Comparison of ENCODE assay signal across 28 cellular contexts in the genomic region with DNA sequence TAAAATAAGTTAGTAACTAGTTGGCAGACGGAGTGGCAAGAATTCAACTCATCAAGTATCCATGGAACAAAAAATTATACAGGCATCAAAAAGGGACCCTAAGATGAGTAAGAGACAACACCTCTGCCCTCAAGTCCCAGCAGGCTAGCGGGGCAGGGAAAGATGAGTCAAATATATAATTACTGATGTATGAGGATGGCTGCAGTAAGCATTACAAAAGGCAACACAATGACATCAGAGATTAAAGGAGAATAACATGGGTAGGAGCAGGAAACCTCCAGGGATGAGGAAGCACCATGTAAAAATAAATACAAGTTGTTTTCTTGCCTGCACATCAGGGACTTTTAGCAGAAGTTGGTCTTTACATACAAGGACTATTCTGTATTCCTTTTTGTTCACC.
"Had no signal": no experiment of that assay in that cellular context is flagged by ENCODE, and none has a peak within 500 bp of the region (broad histone marks: within the 10 kb centered on the region; RNA-seq: fewer than 3 reads in every experiment).

No MANE protein-coding gene starts in this region.

- H3K4me1 Mint-ChIP-seq: memory B cell; naive thymus-derived CD4-positive, alpha-beta T cell; neural progenitor cell; stimulated activated naive B cell treated with anti-CD40 and anti-IgM and Interleukin-4, amounts not matched to agents 10 μg/mL and 1 μg/mL and 100 μg/mL, for 72 hours had no signal

- H2AFZ ChIP-seq: neural progenitor cell, parathyroid adenoma had no signal

- H3K4me1 ChIP-seq: heart right ventricle, lower lobe of right lung, neural progenitor cell, parathyroid adenoma, right lobe of liver, upper lobe of right lung, uterus had no signal

- DNase-seq: dermis blood vessel endothelial cell; effector memory CD4-positive, alpha-beta T cell; erythroblast; foreskin melanocyte; glutamatergic neuron; heart right ventricle; hippocampal formation; left ventricle myocardium superior; lower lobe of right lung; naive thymus-derived CD4-positive, alpha-beta T cell; right lobe of liver; small intestine; stimulated activated CD4-positive, alpha-beta T cell treated with anti-CD3 and anti-CD28 coated beads, Interleukin-15, amount 100 ng/mL, for 24 hours; stimulated activated CD4-positive, alpha-beta T cell treated with anti-CD3 and anti-CD28 coated beads, Interleukin-2, amount 100 ng/mL, for 48 hours; stimulated activated naive B cell treated with anti-CD40 and anti-IgM and Interleukin-4, amounts not matched to agents 10 μg/mL and 1 μg/mL and 100 μg/mL, for 72 hours; upper lobe of right lung; uterus had no signal

- H3K4me3 ChIP-seq: coronary artery, heart right ventricle, lower lobe of right lung, neural progenitor cell, right lobe of liver, thoracic aorta, tibial nerve, upper lobe of right lung, uterus had no signal

- H3K36me3 ChIP-seq: right lobe of liver, uterus had no signal

- H3K27me3 Mint-ChIP-seq: memory B cell; progenitor cell of endocrine pancreas; stimulated activated naive B cell treated with anti-CD40 and anti-IgM and Interleukin-4, amounts not matched to agents 10 μg/mL and 1 μg/mL and 100 μg/mL, for 72 hours; stimulated activated naive CD8-positive, alpha-beta T cell treated with anti-CD3 and anti-CD28 coated beads, Interleukin-15, Interleukin-2, amounts not matched to agents 100 ng/mL and 50 ng/mL, for 24 hours had no signal

- H3K9me3 ChIP-seq: heart right ventricle, lower lobe of right lung, right lobe of liver, thoracic aorta, tibial nerve, upper lobe of right lung, uterus had no signal

- ATAC-seq: heart right ventricle; left ventricle myocardium superior; lower lobe of right lung; naive thymus-derived CD4-positive, alpha-beta T cell; right lobe of liver; stimulated activated naive B cell treated with anti-CD40 and anti-IgM and Interleukin-4, amounts not matched to agents 10 μg/mL and 1 μg/mL and 100 μg/mL, for 72 hours; upper lobe of right lung had no signal

- H3K27ac ChIP-seq: coronary artery, heart right ventricle, lower lobe of right lung, neural progenitor cell, parathyroid adenoma, right lobe of liver, thoracic aorta, tibial nerve, upper lobe of right lung, uterus had no signal

- H3K79me2 ChIP-seq: parathyroid adenoma had no signal

- FAIRE-seq: endothelial cell of umbilical vein, islet of Langerhans, small intestine had no signal

- H3K9me3 Mint-ChIP-seq: memory B cell; nephron; neural progenitor cell; stimulated activated naive B cell treated with anti-CD40 and anti-IgM and Interleukin-4, amounts not matched to agents 10 μg/mL and 1 μg/mL and 100 μg/mL, for 72 hours; stimulated activated naive CD8-positive, alpha-beta T cell treated with anti-CD3 and anti-CD28 coated beads, Interleukin-15, Interleukin-2, amounts not matched to agents 100 ng/mL and 50 ng/mL, for 24 hours had no signal

- H3K27me3 ChIP-seq: heart right ventricle, neural progenitor cell, right lobe of liver, tibial nerve, upper lobe of right lung, uterus had no signal

- H3K9ac ChIP-seq: neural progenitor cell, parathyroid adenoma had no signal

- H3K36me3 Mint-ChIP-seq: naive thymus-derived CD4-positive, alpha-beta T cell had no signal

- H3K4me2 ChIP-seq: neural progenitor cell had no signal

- H3K4me3 Mint-ChIP-seq: memory B cell; naive thymus-derived CD4-positive, alpha-beta T cell; nephron; neural progenitor cell; stimulated activated naive B cell treated with anti-CD40 and anti-IgM and Interleukin-4, amounts not matched to agents 10 μg/mL and 1 μg/mL and 100 μg/mL, for 72 hours; stimulated activated naive CD8-positive, alpha-beta T cell treated with anti-CD3 and anti-CD28 coated beads, Interleukin-15, Interleukin-2, amounts not matched to agents 100 ng/mL and 50 ng/mL, for 24 hours had no signal

- H3K27ac Mint-ChIP-seq: naive thymus-derived CD4-positive, alpha-beta T cell; nephron; neural progenitor cell; progenitor cell of endocrine pancreas; stimulated activated naive B cell treated with anti-CD40 and anti-IgM and Interleukin-4, amounts not matched to agents 10 μg/mL and 1 μg/mL and 100 μg/mL, for 72 hours; stimulated activated naive CD8-positive, alpha-beta T cell treated with anti-CD3 and anti-CD28 coated beads, Interleukin-15, Interleukin-2, amounts not matched to agents 100 ng/mL and 50 ng/mL, for 24 hours had no signal
